In the genomic region with DNA sequence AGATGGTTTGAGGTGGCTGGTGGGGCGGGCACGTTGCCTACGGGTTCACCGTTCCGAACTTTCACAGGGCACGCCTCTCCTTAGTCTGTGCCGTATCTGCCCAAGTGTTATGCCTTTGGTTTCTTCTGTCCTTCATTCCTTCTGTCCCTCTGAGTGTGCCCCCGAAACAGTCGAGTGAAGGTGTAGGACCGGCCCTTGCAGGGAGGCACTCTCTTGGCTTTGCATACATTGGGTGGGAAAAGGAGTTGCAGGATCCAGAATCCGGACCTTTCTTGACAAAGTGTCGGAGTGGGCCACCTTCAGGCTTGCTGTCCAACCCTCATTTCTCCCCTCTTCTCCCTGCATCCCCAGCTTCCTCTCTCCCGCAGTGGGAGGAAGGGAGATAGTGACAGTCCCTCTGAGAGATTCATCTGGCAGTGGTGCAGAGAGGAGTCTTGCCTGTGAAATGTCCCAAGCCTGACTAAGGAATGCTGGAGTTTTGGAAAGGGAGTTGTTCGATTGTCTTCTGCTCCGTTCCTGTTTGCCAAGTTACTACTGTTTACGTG, we compare ENCODE assay signal across 8 cellular contexts. TPM values are rescaled to one million over a fixed set of nuclear protein-coding genes. Genes with fewer than 3 reads are reported as not detected.
A peak's percentile ranks its signal among the peaks of the same experiment; 100 is the strongest.
DNase-seq lines count a peak whose midpoint lies in the region; ATAC-seq and TF ChIP-seq lines count a peak whose summit lies in the region.

No MANE protein-coding gene starts in this region.

- peaks cover 0 to 6% (median 0%) of the 10 kb centered on the region in 9 donors for H3K36me3 ChIP-seq in heart left ventricle

- peak overlapping the region; percentile 100 for H3K27ac Mint-ChIP-seq in progenitor cell of endocrine pancreas

- H3K4me1 ChIP-seq in heart left ventricle, result peaks cover 0 to 53% (median 23%) of the 10 kb centered on the region in 12 donors

- H3K4me3 ChIP-seq in GM12875 (ENCODE audit: low read depth, low read length) (peak overlapping the region; percentile 89), heart left ventricle (peak overlapping the region; percentile 55 to 93 (median 78))

- H3K4me1 Mint-ChIP-seq in progenitor cell of endocrine pancreas (ENCODE audit: low read depth), result peaks cover 35% of the 10 kb centered on the region

- no peaks in the 10 kb centered on the region for H3K9me3 Mint-ChIP-seq in progenitor cell of endocrine pancreas (ENCODE audit: low read depth)

- peak; percentile 22 for ATAC-seq in HG03280 (IDR thresholded peaks at IDR 0.05; ENCODE audit: unreplicated experiment)
- ATAC-seq in heart left ventricle, result peak in 3 of 4 donors; percentile 9 to 29 (median 13)
- ATAC-seq in GM21447 (IDR thresholded peaks at IDR 0.05; ENCODE audit: unreplicated experiment), result no peak

- DNase-seq in activated CD4-positive, alpha-beta T cell treated with anti-CD3 and anti-CD28 coated beads, Interleukin-2, amount 50 U/mL, for 4 hours, result peak; percentile 69 to 71
- DNase-seq in heart left ventricle (peak in 3 of 5 donors; percentile 11 to 54 (median 22)), progenitor cell of endocrine pancreas (ENCODE audit: low spot score, unreplicated experiment) (no peak), MV-4-11 (lab: John Stamatoyannopoulos, UW) (no peak)
- DNase-seq in stimulated activated CD4-positive, alpha-beta T cell treated with anti-CD3 and anti-CD28 coated beads, Interleukin-12 subunit alpha, Interleukin-12 subunit beta, amount 100 ng/mL, for 4 hours, result no peak

- TF ChIP-seq POLR2A in heart left ventricle (IDR thresholded peaks at IDR 0.05), result no peak

- no peaks in the 10 kb centered on the region for H3K27me3 ChIP-seq in heart left ventricle

- H3K9me3 ChIP-seq in heart left ventricle, result no peaks in the 10 kb centered on the region

- WGBS in heart left ventricle, 4 donors, result 1 to 3% (median 1%) methylated on average over 10 to 16 of the region's 16 CpGs

- H3K27ac ChIP-seq in heart left ventricle, result peak overlapping the region; percentile 65 to 94 (median 88)

- no peaks in the 10 kb centered on the region for H3K27me3 Mint-ChIP-seq in progenitor cell of endocrine pancreas

- intact Hi-C loops in heart left ventricle (cut with DNase I), result no loop called here

- peak overlapping the region; percentile 100 for H3K4me3 Mint-ChIP-seq in progenitor cell of endocrine pancreas (ENCODE audit: low read depth)

- TF ChIP-seq CTCF in GM12875 (IDR thresholded peaks at IDR 0.05; ENCODE audit: borderline replicate concordance, insufficient read depth, low read depth, low read length), result no peak
- no peak for TF ChIP-seq CTCF in heart left ventricle (IDR thresholded peaks at IDR 0.05)
- TF ChIP-seq CTCF in progenitor cell of endocrine pancreas (IDR thresholded peaks at IDR 0.05; ENCODE audit: unreplicated experiment), result no peak

- no peaks in the 10 kb centered on the region for H3K36me3 Mint-ChIP-seq in progenitor cell of endocrine pancreas (ENCODE audit: insufficient read depth)

RNA-seq across cellular contexts. Expression of a gene that starts 0.6 kb away (rescaled TPM):
- total RNA-seq in heart left ventricle, result 10 to 100 TPM in 8 of 9 donors, 1 to 10 TPM in 1; 9.0 to 30.6 (median 12.9) TPM
- polyA plus RNA-seq in heart left ventricle, result 10 to 100 TPM in 1 of 2 donors, 1 to 10 TPM in 1; 9.3 to 11.8 TPM
- 31.7 and 32.6 TPM in 2 replicates for total RNA-seq in progenitor cell of endocrine pancreas

RNA-seq across cellular contexts. Expression of a gene that starts 0.8 kb away (rescaled TPM):
- total RNA-seq in heart left ventricle (under 1 TPM in 8 of 9 donors, not detected in 1; 0.16 to 0.50 (median 0.32) TPM), progenitor cell of endocrine pancreas (2.5 and 3.3 TPM in 2 replicates)
- polyA plus RNA-seq in heart left ventricle, result under 1 TPM; 0.15 to 0.40 TPM

Comparison
In these comparisons a context has a peak if more than half of its experiments do, and no peak if none do; other contexts are left out.
1. DNase-seq: peak in activated CD4-positive, alpha-beta T cell treated with anti-CD3 and anti-CD28 coated beads, Interleukin-2, amount 50 U/mL, for 4 hours (2 of 2) and heart left ventricle (3 of 5); none in progenitor cell of endocrine pancreas (single experiment), MV-4-11 (single experiment) and stimulated activated CD4-positive, alpha-beta T cell treated with anti-CD3 and anti-CD28 coated beads, Interleukin-12 subunit alpha, Interleukin-12 subunit beta, amount 100 ng/mL, for 4 hours (single experiment).